17 cellular contexts compared by ENCODE assay signal in the genomic region with DNA sequence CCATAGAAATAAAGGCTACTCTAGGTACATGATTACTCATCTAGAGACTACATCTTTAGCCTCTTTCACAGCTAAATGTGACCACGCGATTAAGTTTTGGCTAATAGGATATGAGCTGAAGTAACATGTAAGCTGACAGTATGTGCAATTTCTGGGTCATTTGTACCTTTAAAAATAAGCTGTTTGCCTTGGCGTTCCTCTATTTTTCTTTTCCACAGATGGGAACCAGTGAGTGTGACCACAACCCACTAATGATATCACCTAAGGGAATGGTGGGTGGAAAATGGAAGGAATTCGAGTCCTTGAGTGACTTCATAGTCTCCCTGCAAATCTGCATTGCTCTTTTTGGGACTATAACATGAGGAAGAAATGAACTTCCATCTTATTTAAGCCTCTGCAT. TPM values are rescaled to one million over a fixed set of nuclear protein-coding genes. Genes with fewer than 3 reads are reported as not detected.
DNase-seq lines count a peak whose midpoint lies in the region; ATAC-seq and TF ChIP-seq lines count a peak whose summit lies in the region.
"Had no signal": no experiment of that assay in that cellular context is flagged by ENCODE, and none has a peak within 500 bp of the region (broad histone marks: within the 10 kb centered on the region; RNA-seq: fewer than 3 reads in every experiment).

No MANE protein-coding gene starts in this region.

- peaks cover 5% of the 10 kb centered on the region for H3K9me3 Mint-ChIP-seq in activated naive CD8-positive, alpha-beta T cell treated with anti-CD3 and anti-CD28 coated beads for 36 hours
- H3K9me3 Mint-ChIP-seq: HFFc6 had no signal

- no peaks in the 10 kb centered on the region for H3K9me3 ChIP-seq in neutrophil
- H3K9me3 ChIP-seq: breast epithelium, left ventricle myocardium inferior, pancreas, testis had no signal

- DNase-seq in Daoy (ENCODE audit: low read depth) (peak; percentile 42), globus pallidus (ENCODE audit: low spot score) (no peak), HUDEP-2 (lab: John Stamatoyannopoulos, UW; ENCODE audit: unreplicated experiment in 76 of 76) (no peak), RKO (ENCODE audit: low spot score) (no peak)
- DNase-seq in activated naive CD8-positive, alpha-beta T cell treated with anti-CD3 and anti-CD28 coated beads for 36 hours = no peak
- DNase-seq: DMS 273 treated with DMSO at 0.1 percent for 48 hours; HFFc6; left ventricle myocardium inferior; NCI-H1092; NCI-H69; pancreas; stimulated activated CD4-positive, alpha-beta T cell treated with anti-CD3 and anti-CD28 coated beads, Interleukin-4, amount 100 ng/mL, for 1 hour; testis had no signal

- no peaks in the 10 kb centered on the region for H3K36me3 ChIP-seq in neutrophil
- H3K36me3 ChIP-seq: breast epithelium, left ventricle myocardium inferior, pancreas had no signal

- peaks cover 21% of the 10 kb centered on the region for H3K4me1 Mint-ChIP-seq in activated naive CD8-positive, alpha-beta T cell treated with anti-CD3 and anti-CD28 coated beads for 36 hours

- no peaks in the 10 kb centered on the region for H3K27me3 Mint-ChIP-seq in activated naive CD8-positive, alpha-beta T cell treated with anti-CD3 and anti-CD28 coated beads for 36 hours

- H3K27ac Mint-ChIP-seq in activated naive CD8-positive, alpha-beta T cell treated with anti-CD3 and anti-CD28 coated beads for 36 hours = peak overlapping the region; percentile 2

- H3K27me3 ChIP-seq in neutrophil = no peaks in the 10 kb centered on the region
- H3K27me3 ChIP-seq: breast epithelium, pancreas, testis had no signal

- ATAC-seq in HG02885 (IDR thresholded peaks at IDR 0.05; ENCODE audit: poor library complexity, unreplicated experiment) (peak; percentile 30), GM19023 (IDR thresholded peaks at IDR 0.05; ENCODE audit: unreplicated experiment) (no peak)

- no peak for TF ChIP-seq CTCF in neutrophil (IDR thresholded peaks at IDR 0.05)

- H3K4me3 Mint-ChIP-seq in activated naive CD8-positive, alpha-beta T cell treated with anti-CD3 and anti-CD28 coated beads for 36 hours = no peak overlapping the region
- H3K4me3 Mint-ChIP-seq: HFFc6 had no signal

- H3K4me3 ChIP-seq in neutrophil (ENCODE audit: low read depth in 1 of 2, low read length in 1 of 2) = no peak overlapping the region
- H3K4me3 ChIP-seq: breast epithelium, left ventricle myocardium inferior, pancreas, testis had no signal

- H3K4me1 ChIP-seq in neutrophil (ENCODE audit: control insufficient read depth in 1 of 2, insufficient read depth in 1 of 2, low read depth in 1 of 2, low read length in 1 of 2) = peaks cover 0 to 14% of the 10 kb centered on the region in 2 experiments
- H3K4me1 ChIP-seq: breast epithelium, left ventricle myocardium inferior, pancreas, testis had no signal

- peak overlapping the region; percentile 38 for H3K27ac ChIP-seq in neutrophil
- H3K27ac ChIP-seq: breast epithelium, left ventricle myocardium inferior, pancreas, testis had no signal

- peaks cover 2% of the 10 kb centered on the region for H3K36me3 Mint-ChIP-seq in activated naive CD8-positive, alpha-beta T cell treated with anti-CD3 and anti-CD28 coated beads for 36 hours

RNA-seq across cellular contexts. Expression of a gene that starts 11.7 kb away (rescaled TPM):
- 25.8 and 31.1 TPM in 2 replicates for total RNA-seq in Daoy (2014; rRNA removed; shearing (Covaris generic))
- 10 to 100 TPM; 41.1 to 42.1 TPM for total RNA-seq in activated naive CD8-positive, alpha-beta T cell treated with anti-CD3 and anti-CD28 coated beads for 36 hours
